1 cellular context compared by ENCODE assay signal in genomic region chr3:15339786-15340215, GRCh38.
TF ChIP-seq lines count a peak whose summit lies in the region.

No MANE protein-coding gene starts in this region.

TF ChIP-seq in K562, 482 proteins besides CTCF, POLR2A, EP300 and RAD21 (continued from another document and continues in another):
- TF ChIP-seq CTCFL (IDR thresholded peaks at IDR 0.05; ENCODE audit: borderline replicate concordance, insufficient read depth, low read depth, low read length, poor library complexity, severe bottlenecking) (no peak), USF2 (CRISPR knock-in tag; IDR thresholded peaks at IDR 0.05) (no peak), RUNX1 (IDR thresholded peaks at IDR 0.05; ENCODE audit: low read depth) (no peak), ETS2 (tag; IDR thresholded peaks at IDR 0.05; ENCODE audit: borderline replicate concordance, poor library complexity, severe bottlenecking) (no peak), MECOM (CRISPR knock-in tag; IDR thresholded peaks at IDR 0.05) (no peak), HSF4 (CRISPR knock-in tag; IDR thresholded peaks at IDR 0.05; ENCODE audit: borderline replicate concordance) (no peak), AFF4 (CRISPR knock-in tag; IDR thresholded peaks at IDR 0.05) (no peak), HBP1 (CRISPR knock-in tag; IDR thresholded peaks at IDR 0.05) (no peak), SUPT5H (IDR thresholded peaks at IDR 0.05) (no peak), CEBPZ (IDR thresholded peaks at IDR 0.05; ENCODE audit: borderline replicate concordance, low read depth, low read length) (no peak), ZNF589 (CRISPR knock-in tag; IDR thresholded peaks at IDR 0.05; ENCODE audit: low read depth) (no peak), FOXJ2 (tag; IDR thresholded peaks at IDR 0.05) (no peak), TCF3 (CRISPR knock-in tag; IDR thresholded peaks at IDR 0.05) (peak; percentile 52), TCF7L2 (IDR thresholded peaks at IDR 0.05; ENCODE audit: low read depth, low read length) (no peak), ARID4B (CRISPR knock-in tag; IDR thresholded peaks at IDR 0.05) (no peak), ARID3B (CRISPR knock-in tag; IDR thresholded peaks at IDR 0.05; ENCODE audit: borderline replicate concordance) (no peak), ZNF740 (CRISPR knock-in tag; IDR thresholded peaks at IDR 0.05) (no peak), ZNF740 (tag; IDR thresholded peaks at IDR 0.05) (no peak), HOXB6 (CRISPR knock-in tag; IDR thresholded peaks at IDR 0.05; ENCODE audit: borderline replicate concordance) (no peak), ZBTB40 (IDR thresholded peaks at IDR 0.05) (no peak), ZBTB40 (CRISPR knock-in tag; IDR thresholded peaks at IDR 0.05) (no peak)
